Comparison of ENCODE assay signal across 8 cellular contexts in genomic region chr3:185677146-185677829, GRCh38.
DNase-seq lines count a peak whose midpoint lies in the region; FAIRE-seq and TF ChIP-seq lines count a peak whose summit lies in the region.

No MANE protein-coding gene starts in this region.

- TF ChIP-seq CTCF in GM12865 (IDR thresholded peaks at IDR 0.05; ENCODE audit: insufficient read depth, low read depth, low read length, missing control alignments) (peak; percentile 67), VCaP (conservative IDR thresholded peaks at IDR 0.05) (peak; percentile 78), tibial nerve (IDR thresholded peaks at IDR 0.05) (peak; percentile 51 to 69 (median 67))

- peaks cover 0 to 10% (median 0%) of the 10 kb centered on the region in 4 donors for H3K9me3 ChIP-seq in tibial nerve

- H3K4me1 ChIP-seq in tibial nerve, result peaks cover 0 to 4% (median 0%) of the 10 kb centered on the region in 4 donors

- H3K27ac ChIP-seq in VCaP (no peak overlapping the region), tibial nerve (peak overlapping the region in 2 of 4 donors; percentile 0 to 64)

- intact Hi-C loops in posterior cingulate gyrus (cut with DNase I), result no loop called here

- no peak for TF ChIP-seq POLR2A in tibial nerve (IDR thresholded peaks at IDR 0.05)

- peaks cover 0 to 44% (median 0%) of the 10 kb centered on the region in 3 donors for H3K36me3 ChIP-seq in tibial nerve

- WGBS in tibial nerve, 2 donors, result 86 to 88% methylated on average over 1 of the region's 1 CpG

- FAIRE-seq in A204.1 (lab: Jason Lieb, UNC), result peak; percentile 96

- TF ChIP-seq EP300 in tibial nerve (IDR thresholded peaks at IDR 0.05), result no peak

- H3K4me3 ChIP-seq in GM12865 (ENCODE audit: low read depth, low read length) (no peak overlapping the region), tibial nerve (no peak overlapping the region)

- peak; percentile 71 for DNase-seq in GM12865 (ENCODE audit: low read depth)
- peak; percentile 27 for DNase-seq in NCI-H1694 (lab: John Stamatoyannopoulos, UW)
- DNase-seq in hepatic stellate cell (ENCODE audit: low spot score), result peak; percentile 65
- no peak for DNase-seq in tibial nerve (ENCODE audit: low spot score in 2 of 2)
- DNase-seq in activated CD4-positive, alpha-beta T cell treated with anti-CD3 and anti-CD28 coated beads for 4 hours, result no peak
- no peak for DNase-seq in posterior cingulate gyrus

- no peaks in the 10 kb centered on the region for H3K27me3 ChIP-seq in tibial nerve

Comparison
In these comparisons a context has a peak if more than half of its experiments do, and no peak if none do; other contexts are left out.
1. DNase-seq: peak in GM12865 (single experiment), NCI-H1694 (single experiment) and hepatic stellate cell (single experiment); none in tibial nerve (0 of 2), activated CD4-positive, alpha-beta T cell treated with anti-CD3 and anti-CD28 coated beads for 4 hours (0 of 2) and posterior cingulate gyrus (0 of 10).
2. Peak in every context shown above with its lines, with median percentiles within 50 percentile points of each other: CTCF ChIP-seq.